ENCODE assay signal across 2 cellular contexts in the genomic region with DNA sequence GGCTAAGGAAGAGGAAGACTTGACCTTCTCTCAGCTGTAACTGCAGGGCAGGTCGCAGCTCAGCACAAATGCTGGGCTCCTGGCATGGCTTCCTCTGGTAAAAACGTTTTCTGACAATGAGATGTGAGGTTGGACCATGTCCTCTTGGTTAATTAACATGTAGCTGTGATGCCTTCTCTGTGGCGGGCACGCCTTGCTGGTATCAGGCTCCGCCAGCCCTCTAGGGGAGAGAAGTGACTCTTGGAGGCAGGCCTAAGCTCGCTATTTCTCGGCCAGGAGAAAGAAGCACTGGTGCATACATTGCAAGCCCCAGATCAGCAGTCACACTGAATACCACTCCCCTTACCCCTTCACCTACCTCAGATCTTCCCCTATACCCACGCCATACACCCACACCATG.
TF ChIP-seq lines count a peak whose summit lies in the region.

No MANE protein-coding gene starts in this region.

TF ChIP-seq in GM23338, 12 proteins besides CTCF, POLR2A, EP300 and RAD21 (continues in another document):
- TF ChIP-seq NANOG (IDR thresholded peaks at IDR 0.05; ENCODE audit: borderline replicate concordance) (no peak), CREB1 (CRISPR knock-in tag; IDR thresholded peaks at IDR 0.05; ENCODE audit: low read depth) (no peak), JUNB (IDR thresholded peaks at IDR 0.05; ENCODE audit: unreplicated experiment) (no peak), ZNF114 (CRISPR knock-in tag; IDR thresholded peaks at IDR 0.05) (no peak), POLR2AphosphoS5 (IDR thresholded peaks at IDR 0.05; ENCODE audit: low read depth) (no peak), STAT1 (IDR thresholded peaks at IDR 0.05; ENCODE audit: unreplicated experiment) (no peak), EZH2phosphoT487 (IDR thresholded peaks at IDR 0.05; ENCODE audit: unreplicated experiment) (no peak)
- TF ChIP-seq, protein P1, sequence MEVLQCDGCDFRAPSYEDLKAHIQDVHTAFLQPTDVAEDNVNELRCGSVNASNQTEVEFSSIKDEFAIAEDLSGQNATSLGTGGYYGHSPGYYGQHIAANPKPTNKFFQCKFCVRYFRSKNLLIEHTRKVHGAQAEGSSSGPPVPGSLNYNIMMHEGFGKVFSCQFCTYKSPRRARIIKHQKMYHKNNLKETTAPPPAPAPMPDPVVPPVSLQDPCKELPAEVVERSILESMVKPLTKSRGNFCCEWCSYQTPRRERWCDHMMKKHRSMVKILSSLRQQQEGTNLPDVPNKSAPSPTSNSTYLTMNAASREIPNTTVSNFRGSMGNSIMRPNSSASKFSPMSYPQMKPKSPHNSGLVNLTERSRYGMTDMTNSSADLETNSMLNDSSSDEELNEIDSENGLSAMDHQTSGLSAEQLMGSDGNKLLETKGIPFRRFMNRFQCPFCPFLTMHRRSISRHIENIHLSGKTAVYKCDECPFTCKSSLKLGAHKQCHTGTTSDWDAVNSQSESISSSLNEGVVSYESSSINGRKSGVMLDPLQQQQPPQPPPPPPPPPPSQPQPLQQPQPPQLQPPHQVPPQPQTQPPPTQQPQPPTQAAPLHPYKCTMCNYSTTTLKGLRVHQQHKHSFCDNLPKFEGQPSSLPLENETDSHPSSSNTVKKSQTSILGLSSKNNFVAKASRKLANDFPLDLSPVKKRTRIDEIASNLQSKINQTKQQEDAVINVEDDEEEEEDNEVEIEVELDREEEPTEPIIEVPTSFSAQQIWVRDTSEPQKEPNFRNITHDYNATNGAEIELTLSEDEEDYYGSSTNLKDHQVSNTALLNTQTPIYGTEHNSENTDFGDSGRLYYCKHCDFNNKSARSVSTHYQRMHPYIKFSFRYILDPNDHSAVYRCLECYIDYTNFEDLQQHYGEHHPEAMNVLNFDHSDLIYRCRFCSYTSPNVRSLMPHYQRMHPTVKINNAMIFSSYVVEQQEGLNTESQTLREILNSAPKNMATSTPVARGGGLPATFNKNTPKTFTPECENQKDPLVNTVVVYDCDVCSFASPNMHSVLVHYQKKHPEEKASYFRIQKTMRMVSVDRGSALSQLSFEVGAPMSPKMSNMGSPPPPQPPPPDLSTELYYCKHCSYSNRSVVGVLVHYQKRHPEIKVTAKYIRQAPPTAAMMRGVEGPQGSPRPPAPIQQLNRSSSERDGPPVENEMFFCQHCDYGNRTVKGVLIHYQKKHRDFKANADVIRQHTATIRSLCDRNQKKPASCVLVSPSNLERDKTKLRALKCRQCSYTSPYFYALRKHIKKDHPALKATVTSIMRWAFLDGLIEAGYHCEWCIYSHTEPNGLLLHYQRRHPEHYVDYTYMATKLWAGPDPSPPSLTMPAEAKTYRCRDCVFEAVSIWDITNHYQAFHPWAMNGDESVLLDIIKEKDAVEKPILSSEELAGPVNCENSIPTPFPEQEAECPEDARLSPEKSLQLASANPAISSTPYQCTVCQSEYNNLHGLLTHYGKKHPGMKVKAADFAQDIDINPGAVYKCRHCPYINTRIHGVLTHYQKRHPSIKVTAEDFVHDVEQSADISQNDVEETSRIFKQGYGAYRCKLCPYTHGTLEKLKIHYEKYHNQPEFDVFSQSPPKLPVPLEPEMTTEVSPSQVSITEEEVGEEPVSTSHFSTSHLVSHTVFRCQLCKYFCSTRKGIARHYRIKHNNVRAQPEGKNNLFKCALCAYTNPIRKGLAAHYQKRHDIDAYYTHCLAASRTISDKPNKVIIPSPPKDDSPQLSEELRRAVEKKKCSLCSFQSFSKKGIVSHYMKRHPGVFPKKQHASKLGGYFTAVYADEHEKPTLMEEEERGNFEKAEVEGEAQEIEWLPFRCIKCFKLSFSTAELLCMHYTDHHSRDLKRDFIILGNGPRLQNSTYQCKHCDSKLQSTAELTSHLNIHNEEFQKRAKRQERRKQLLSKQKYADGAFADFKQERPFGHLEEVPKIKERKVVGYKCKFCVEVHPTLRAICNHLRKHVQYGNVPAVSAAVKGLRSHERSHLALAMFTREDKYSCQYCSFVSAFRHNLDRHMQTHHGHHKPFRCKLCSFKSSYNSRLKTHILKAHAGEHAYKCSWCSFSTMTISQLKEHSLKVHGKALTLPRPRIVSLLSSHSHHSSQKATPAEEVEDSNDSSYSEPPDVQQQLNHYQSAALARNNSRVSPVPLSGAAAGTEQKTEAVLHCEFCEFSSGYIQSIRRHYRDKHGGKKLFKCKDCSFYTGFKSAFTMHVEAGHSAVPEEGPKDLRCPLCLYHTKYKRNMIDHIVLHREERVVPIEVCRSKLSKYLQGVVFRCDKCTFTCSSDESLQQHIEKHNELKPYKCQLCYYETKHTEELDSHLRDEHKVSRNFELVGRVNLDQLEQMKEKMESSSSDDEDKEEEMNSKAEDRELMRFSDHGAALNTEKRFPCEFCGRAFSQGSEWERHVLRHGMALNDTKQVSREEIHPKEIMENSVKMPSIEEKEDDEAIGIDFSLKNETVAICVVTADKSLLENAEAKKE (CRISPR knock-in tag; IDR thresholded peaks at IDR 0.05), result no peak
- TF ChIP-seq, protein P2, sequence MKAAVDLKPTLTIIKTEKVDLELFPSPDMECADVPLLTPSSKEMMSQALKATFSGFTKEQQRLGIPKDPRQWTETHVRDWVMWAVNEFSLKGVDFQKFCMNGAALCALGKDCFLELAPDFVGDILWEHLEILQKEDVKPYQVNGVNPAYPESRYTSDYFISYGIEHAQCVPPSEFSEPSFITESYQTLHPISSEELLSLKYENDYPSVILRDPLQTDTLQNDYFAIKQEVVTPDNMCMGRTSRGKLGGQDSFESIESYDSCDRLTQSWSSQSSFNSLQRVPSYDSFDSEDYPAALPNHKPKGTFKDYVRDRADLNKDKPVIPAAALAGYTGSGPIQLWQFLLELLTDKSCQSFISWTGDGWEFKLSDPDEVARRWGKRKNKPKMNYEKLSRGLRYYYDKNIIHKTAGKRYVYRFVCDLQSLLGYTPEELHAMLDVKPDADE (IDR thresholded peaks at IDR 0.05), result no peak
- TF ChIP-seq, protein P3, sequence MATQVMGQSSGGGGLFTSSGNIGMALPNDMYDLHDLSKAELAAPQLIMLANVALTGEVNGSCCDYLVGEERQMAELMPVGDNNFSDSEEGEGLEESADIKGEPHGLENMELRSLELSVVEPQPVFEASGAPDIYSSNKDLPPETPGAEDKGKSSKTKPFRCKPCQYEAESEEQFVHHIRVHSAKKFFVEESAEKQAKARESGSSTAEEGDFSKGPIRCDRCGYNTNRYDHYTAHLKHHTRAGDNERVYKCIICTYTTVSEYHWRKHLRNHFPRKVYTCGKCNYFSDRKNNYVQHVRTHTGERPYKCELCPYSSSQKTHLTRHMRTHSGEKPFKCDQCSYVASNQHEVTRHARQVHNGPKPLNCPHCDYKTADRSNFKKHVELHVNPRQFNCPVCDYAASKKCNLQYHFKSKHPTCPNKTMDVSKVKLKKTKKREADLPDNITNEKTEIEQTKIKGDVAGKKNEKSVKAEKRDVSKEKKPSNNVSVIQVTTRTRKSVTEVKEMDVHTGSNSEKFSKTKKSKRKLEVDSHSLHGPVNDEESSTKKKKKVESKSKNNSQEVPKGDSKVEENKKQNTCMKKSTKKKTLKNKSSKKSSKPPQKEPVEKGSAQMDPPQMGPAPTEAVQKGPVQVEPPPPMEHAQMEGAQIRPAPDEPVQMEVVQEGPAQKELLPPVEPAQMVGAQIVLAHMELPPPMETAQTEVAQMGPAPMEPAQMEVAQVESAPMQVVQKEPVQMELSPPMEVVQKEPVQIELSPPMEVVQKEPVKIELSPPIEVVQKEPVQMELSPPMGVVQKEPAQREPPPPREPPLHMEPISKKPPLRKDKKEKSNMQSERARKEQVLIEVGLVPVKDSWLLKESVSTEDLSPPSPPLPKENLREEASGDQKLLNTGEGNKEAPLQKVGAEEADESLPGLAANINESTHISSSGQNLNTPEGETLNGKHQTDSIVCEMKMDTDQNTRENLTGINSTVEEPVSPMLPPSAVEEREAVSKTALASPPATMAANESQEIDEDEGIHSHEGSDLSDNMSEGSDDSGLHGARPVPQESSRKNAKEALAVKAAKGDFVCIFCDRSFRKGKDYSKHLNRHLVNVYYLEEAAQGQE (IDR thresholded peaks at IDR 0.05; ENCODE audit: unreplicated experiment), result no peak

TF ChIP-seq in WTC11, 78 proteins besides CTCF, POLR2A, EP300 and RAD21:
- no peak for TF ChIP-seq FOXJ3 (CRISPR knock-in tag; IDR thresholded peaks at IDR 0.05; ENCODE audit: borderline replicate concordance)
- TF ChIP-seq, protein P4, sequence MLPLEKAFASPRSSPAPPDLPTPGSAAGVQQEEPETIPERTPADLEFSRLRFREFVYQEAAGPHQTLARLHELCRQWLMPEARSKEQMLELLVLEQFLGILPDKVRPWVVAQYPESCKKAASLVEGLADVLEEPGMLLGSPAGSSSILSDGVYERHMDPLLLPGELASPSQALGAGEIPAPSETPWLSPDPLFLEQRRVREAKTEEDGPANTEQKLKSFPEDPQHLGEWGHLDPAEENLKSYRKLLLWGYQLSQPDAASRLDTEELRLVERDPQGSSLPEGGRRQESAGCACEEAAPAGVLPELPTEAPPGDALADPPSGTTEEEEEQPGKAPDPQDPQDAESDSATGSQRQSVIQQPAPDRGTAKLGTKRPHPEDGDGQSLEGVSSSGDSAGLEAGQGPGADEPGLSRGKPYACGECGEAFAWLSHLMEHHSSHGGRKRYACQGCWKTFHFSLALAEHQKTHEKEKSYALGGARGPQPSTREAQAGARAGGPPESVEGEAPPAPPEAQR (CRISPR knock-in tag; IDR thresholded peaks at IDR 0.05), result no peak
- no peak for TF ChIP-seq TEAD1 (CRISPR knock-in tag; IDR thresholded peaks at IDR 0.05)
- no peak for TF ChIP-seq JUN (CRISPR knock-in tag; IDR thresholded peaks at IDR 0.05)
- no peak for TF ChIP-seq NR1H2 (CRISPR knock-in tag; IDR thresholded peaks at IDR 0.05)
- no peak for TF ChIP-seq NFATC4 (CRISPR knock-in tag; IDR thresholded peaks at IDR 0.05)
- TF ChIP-seq ZNF138 (CRISPR knock-in tag; conservative IDR thresholded peaks at IDR 0.05), result no peak
- no peak for TF ChIP-seq ELF4 (CRISPR knock-in tag; IDR thresholded peaks at IDR 0.05; ENCODE audit: low read depth)
- TF ChIP-seq ZNF232 (CRISPR knock-in tag; IDR thresholded peaks at IDR 0.05), result no peak
- TF ChIP-seq, protein P5, sequence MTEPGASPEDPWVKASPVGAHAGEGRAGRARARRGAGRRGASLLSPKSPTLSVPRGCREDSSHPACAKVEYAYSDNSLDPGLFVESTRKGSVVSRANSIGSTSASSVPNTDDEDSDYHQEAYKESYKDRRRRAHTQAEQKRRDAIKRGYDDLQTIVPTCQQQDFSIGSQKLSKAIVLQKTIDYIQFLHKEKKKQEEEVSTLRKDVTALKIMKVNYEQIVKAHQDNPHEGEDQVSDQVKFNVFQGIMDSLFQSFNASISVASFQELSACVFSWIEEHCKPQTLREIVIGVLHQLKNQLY (CRISPR knock-in tag; IDR thresholded peaks at IDR 0.05), result no peak
- no peak for TF ChIP-seq NR3C1 (CRISPR knock-in tag; conservative IDR thresholded peaks at IDR 0.05; ENCODE audit: low read depth)
- TF ChIP-seq, protein P6, sequence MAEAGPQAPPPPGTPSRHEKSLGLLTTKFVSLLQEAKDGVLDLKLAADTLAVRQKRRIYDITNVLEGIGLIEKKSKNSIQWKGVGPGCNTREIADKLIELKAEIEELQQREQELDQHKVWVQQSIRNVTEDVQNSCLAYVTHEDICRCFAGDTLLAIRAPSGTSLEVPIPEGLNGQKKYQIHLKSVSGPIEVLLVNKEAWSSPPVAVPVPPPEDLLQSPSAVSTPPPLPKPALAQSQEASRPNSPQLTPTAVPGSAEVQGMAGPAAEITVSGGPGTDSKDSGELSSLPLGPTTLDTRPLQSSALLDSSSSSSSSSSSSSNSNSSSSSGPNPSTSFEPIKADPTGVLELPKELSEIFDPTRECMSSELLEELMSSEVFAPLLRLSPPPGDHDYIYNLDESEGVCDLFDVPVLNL (CRISPR knock-in tag; IDR thresholded peaks at IDR 0.05; ENCODE audit: borderline replicate concordance, low read depth), result no peak
- TF ChIP-seq, protein P7, sequence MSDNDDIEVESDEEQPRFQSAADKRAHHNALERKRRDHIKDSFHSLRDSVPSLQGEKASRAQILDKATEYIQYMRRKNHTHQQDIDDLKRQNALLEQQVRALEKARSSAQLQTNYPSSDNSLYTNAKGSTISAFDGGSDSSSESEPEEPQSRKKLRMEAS (CRISPR knock-in tag; IDR thresholded peaks at IDR 0.05), result no peak
- TF ChIP-seq IRF2 (CRISPR knock-in tag; IDR thresholded peaks at IDR 0.05; ENCODE audit: borderline replicate concordance, low read depth), result no peak
- no peak for TF ChIP-seq ESRRA (CRISPR knock-in tag; IDR thresholded peaks at IDR 0.05; ENCODE audit: borderline replicate concordance)
- no peak for TF ChIP-seq SP1 (CRISPR knock-in tag; conservative IDR thresholded peaks at IDR 0.05)
